8 cellular contexts compared by ENCODE assay signal in the genomic region with DNA sequence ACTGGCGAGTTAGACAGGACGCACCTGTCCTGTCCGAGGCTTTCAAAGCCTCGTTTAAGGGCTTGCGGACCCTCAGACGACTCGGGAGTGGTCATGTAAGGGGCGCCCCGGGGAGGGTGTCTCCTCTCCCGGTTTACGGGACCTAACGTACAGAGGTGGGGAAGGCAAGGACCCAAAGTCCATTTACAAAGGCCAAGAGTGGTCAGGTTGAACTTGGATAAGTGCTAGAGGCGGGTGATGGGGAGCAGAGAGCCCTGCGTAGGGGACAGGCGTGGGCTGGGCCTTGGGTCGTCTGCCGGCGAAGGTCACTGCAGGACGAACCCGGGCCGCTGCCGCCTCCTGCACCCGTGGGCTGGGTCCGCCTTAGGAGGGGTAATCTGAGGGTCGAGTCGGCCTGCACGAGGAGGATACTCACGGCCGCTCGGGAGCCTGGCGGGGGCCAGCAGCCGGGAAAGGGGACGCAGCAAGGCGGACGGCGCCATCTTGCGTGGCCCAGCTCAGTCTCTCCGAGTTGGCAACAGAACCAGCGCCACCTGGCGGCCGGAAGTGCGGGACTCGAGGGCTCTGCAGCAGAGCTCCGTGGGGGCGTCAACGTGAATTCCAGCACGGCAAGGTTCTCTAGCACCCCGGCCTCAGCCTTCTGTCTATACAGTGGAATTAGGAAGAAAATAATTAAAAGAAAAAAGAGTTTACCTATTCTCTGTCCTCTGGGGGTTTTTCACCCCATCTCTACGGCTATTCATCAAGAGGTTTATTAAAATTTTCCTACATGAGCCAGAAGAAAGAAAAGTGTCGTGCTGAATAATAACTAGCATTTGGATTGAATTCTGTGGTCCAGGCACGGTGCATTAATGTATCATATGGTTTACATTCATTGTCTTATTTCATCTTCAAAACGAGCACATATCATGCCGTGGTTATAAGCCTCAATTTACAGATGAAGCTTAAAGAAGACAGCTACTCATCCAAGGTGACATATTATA. TPM values are rescaled to one million over a fixed set of nuclear protein-coding genes. Genes with fewer than 3 reads are reported as not detected.
A peak's percentile ranks its signal among the peaks of the same experiment; 100 is the strongest.
DNase-seq lines count a peak whose midpoint lies in the region; ATAC-seq and TF ChIP-seq lines count a peak whose summit lies in the region.

No MANE protein-coding gene starts in this region.

- peak; percentile 97 for DNase-seq in Ammon's horn (ENCODE audit: low spot score)
- peak; percentile 70 for DNase-seq in NCI-H446 treated with DMSO at 0.1 percent for 48 hours (lab: John Stamatoyannopoulos, UW)
- peak; percentile 95 for DNase-seq in activated CD4-positive, alpha-beta T cell treated with anti-CD3 and anti-CD28 coated beads for 1 hour
- DNase-seq in choroid plexus epithelial cell (ENCODE audit: low read depth) = peak; percentile 96
- DNase-seq in left colon = peak; percentile 95 to 100
- peak; percentile 99 to 100 for DNase-seq in stimulated activated CD4-positive, alpha-beta T cell treated with anti-CD3 and anti-CD28 coated beads, Interleukin-1b, Interleukin-23, amount 100 ng/mL, for 4 hours (ENCODE audit: low read depth in 2 of 2)

- peak; percentile 95 for TF ChIP-seq CTCF in choroid plexus epithelial cell (conservative IDR thresholded peaks at IDR 0.05; ENCODE audit: low read depth, low read length)

- ATAC-seq in GM19043 (IDR thresholded peaks at IDR 0.05; ENCODE audit: low read depth, unreplicated experiment) = peak; percentile 87
- peak; percentile 89 for ATAC-seq in HG03378 (IDR thresholded peaks at IDR 0.05; ENCODE audit: unreplicated experiment)
- peak; percentile 89 for ATAC-seq in left colon

- H3K4me3 ChIP-seq in choroid plexus epithelial cell (ENCODE audit: low read depth, low read length) = peak overlapping the region; percentile 92

- intact Hi-C loops in left colon (cut with DNase I, micrococcal nuclease) = loop anchor here in 1 of 2 donors (10.0 kb wide), 3 partner anchors 111 to 261 kb away; no protein-coding TSS in a partner anchor

RNA-seq across cellular contexts. Expression of a gene that starts 5.7 kb away (rescaled TPM):
- total RNA-seq in left colon = 10 to 100 TPM; 25.3 to 37.5 TPM

RNA-seq across cellular contexts. Expression of a gene that starts 6.7 kb away (rescaled TPM):
- total RNA-seq in left colon = 10 to 100 TPM; 82.1 to 89.9 TPM

RNA-seq across cellular contexts. Expression of a gene that starts 15.6 kb away (rescaled TPM):
- total RNA-seq in left colon = under 1 TPM in 1 of 2 donors, not detected in 1; 0.22 TPM

Comparison
In these comparisons a context has a peak if more than half of its experiments do, and no peak if none do; other contexts are left out.
1. Peak in every context shown above with its lines: DNase-seq, ATAC-seq and H3K4me3 ChIP-seq.